Comparison of ENCODE assay signal across 18 cellular contexts in the genomic region with DNA sequence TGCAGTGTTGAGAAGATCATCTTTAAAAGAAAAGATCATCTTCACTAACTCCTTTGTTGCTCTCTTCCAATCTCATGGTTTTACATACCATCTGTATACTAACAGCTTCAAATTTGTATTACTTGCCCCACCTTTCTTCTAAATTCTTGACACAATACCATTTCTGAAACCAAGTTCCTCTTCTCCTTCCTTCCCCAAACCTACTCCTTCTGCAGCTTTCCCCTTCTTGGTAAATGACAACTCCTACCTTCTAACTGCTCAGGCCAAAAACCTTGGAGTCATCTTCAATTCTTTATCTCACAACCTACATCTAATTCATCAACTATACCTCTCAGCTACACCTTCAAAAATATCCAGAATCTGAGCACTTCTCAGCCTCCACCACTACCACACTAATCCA.
"Had no signal": no experiment of that assay in that cellular context is flagged by ENCODE, and none has a peak within 500 bp of the region (broad histone marks: within the 10 kb centered on the region; RNA-seq: fewer than 3 reads in every experiment).

No MANE protein-coding gene starts in this region.

- H3K4me3 ChIP-seq: ascending aorta, breast epithelium, stomach had no signal

- H3K4me1 Mint-ChIP-seq: activated T-helper 17 cell treated with anti-CD3 and anti-CD28 coated beads, Interleukin-2, amount 50 U/mL, for 72 hours had no signal

- H3K27me3 Mint-ChIP-seq: activated T-helper 17 cell treated with anti-CD3 and anti-CD28 coated beads, Interleukin-2, amount 50 U/mL, for 72 hours; dendritic cell treated with granulocyte-macrophage colony-stimulating factor and Interleukin-4, amounts not matched to agents 40 ng/mL and 50 ng/mL, for 4 days; effector memory CD8-positive, alpha-beta T cell; naive B cell had no signal

- H3K9me3 Mint-ChIP-seq: activated T-helper 17 cell treated with anti-CD3 and anti-CD28 coated beads, Interleukin-2, amount 50 U/mL, for 72 hours; dendritic cell treated with granulocyte-macrophage colony-stimulating factor and Interleukin-4, amounts not matched to agents 40 ng/mL and 50 ng/mL, for 4 days; effector memory CD8-positive, alpha-beta T cell had no signal

- H3K4me1 ChIP-seq: ascending aorta, breast epithelium, parathyroid adenoma had no signal

- H3K27ac Mint-ChIP-seq: activated T-helper 17 cell treated with anti-CD3 and anti-CD28 coated beads, Interleukin-2, amount 50 U/mL, for 72 hours; dendritic cell treated with granulocyte-macrophage colony-stimulating factor and Interleukin-4, amounts not matched to agents 40 ng/mL and 50 ng/mL, for 4 days; effector memory CD8-positive, alpha-beta T cell; naive B cell had no signal

- H3K36me3 ChIP-seq: ascending aorta, breast epithelium, stomach had no signal

- H3K9me3 ChIP-seq: ascending aorta, breast epithelium, stomach had no signal

- H3K4me3 Mint-ChIP-seq: activated T-helper 17 cell treated with anti-CD3 and anti-CD28 coated beads, Interleukin-2, amount 50 U/mL, for 72 hours; dendritic cell treated with granulocyte-macrophage colony-stimulating factor and Interleukin-4, amounts not matched to agents 40 ng/mL and 50 ng/mL, for 4 days; effector memory CD8-positive, alpha-beta T cell; naive B cell had no signal

- DNase-seq: activated CD4-positive, alpha-beta T cell treated with anti-CD3 and anti-CD28 coated beads for 1 hour; activated CD4-positive, alpha-beta T cell treated with anti-CD3 and anti-CD28 coated beads, Interleukin-2, amount 50 U/mL, for 48 hours; activated naive CD4-positive, alpha-beta T cell treated with Interleukin-2 at 50 U/mL for 16 hours; cerebellar nuclear complex; effector memory CD8-positive, alpha-beta T cell; head of caudate nucleus; mammary epithelial cell; naive B cell; stimulated activated CD4-positive, alpha-beta T cell treated with anti-CD3 and anti-CD28 coated beads, Interleukin-12 subunit alpha, Interleukin-12 subunit beta, amount 100 ng/mL, for 4 hours; stimulated activated CD4-positive, alpha-beta T cell treated with anti-CD3 and anti-CD28 coated beads, Interleukin-2, amount 100 ng/mL, for 24 hours; stomach; T-helper 2 cell had no signal

- H3K27ac ChIP-seq: ascending aorta, breast epithelium, parathyroid adenoma, stomach, VCaP had no signal

- H3K27me3 ChIP-seq: ascending aorta, breast epithelium, stomach had no signal
